In the genomic region with DNA sequence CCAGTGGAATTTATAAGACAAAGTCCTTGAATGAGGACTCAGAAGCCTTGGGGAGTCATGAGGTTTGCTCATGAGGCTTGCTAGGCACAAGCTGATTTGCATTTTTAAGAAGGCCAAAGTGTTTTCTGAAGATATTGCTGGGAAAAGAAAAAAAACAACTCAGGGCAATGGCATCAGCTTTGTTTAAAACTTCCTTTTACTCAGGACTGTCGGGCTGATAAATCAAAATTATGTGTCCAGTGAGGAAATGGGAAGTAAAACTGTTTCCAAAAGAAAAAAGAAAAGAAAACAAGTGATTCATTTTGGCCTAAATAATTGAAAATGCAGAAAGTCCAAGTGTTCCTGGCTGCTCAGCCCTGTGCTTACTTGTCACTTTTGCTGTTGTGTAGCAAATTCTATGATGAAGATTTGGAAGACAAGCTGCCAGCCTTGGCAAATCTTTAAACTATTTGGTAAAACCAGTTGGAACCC, we compare ENCODE assay signal across 17 cellular contexts.
A peak's percentile ranks its signal among the peaks of the same experiment; 100 is the strongest.
DNase-seq lines count a peak whose midpoint lies in the region; FAIRE-seq and TF ChIP-seq lines count a peak whose summit lies in the region.
"Had no signal": no experiment of that assay in that cellular context is flagged by ENCODE, and none has a peak within 500 bp of the region (broad histone marks: within the 10 kb centered on the region; RNA-seq: fewer than 3 reads in every experiment).

No MANE protein-coding gene starts in this region.

- no peak overlapping the region for H2BK5ac ChIP-seq in H1 (ENCODE audit: low read depth, low read length)

- H3K4me3 ChIP-seq in H1 (ENCODE audit: extremely low read depth in 1 of 4, insufficient read depth in 2 of 4, low read depth in 3 of 4, low read length in 4 of 4) = no peak overlapping the region
- H3K4me3 ChIP-seq: HAP-1, prostate gland had no signal

- no peaks in the 10 kb centered on the region for H3K36me3 ChIP-seq in H1 (ENCODE audit: control insufficient read depth in 2 of 4, insufficient read depth in 4 of 4, low read length in 3 of 4)
- H3K36me3 ChIP-seq: HAP-1, prostate gland had no signal

- H3K4me1 ChIP-seq in H1 (replicated peaks in 1 of 4; ENCODE audit: control insufficient read depth in 3 of 4, insufficient read depth in 4 of 4, low read length in 3 of 4) = peaks cover 0 to 6% (median 2%) of the 10 kb centered on the region in 4 experiments; a peak in 2 of 7 replicates
- H3K4me1 ChIP-seq: foreskin keratinocyte, HAP-1, prostate gland had no signal

- no peak overlapping the region for H3K4ac ChIP-seq in H1 (replicated peaks; ENCODE audit: insufficient read length, low read depth, low read length)

- CTCF ChIA-PET in H1 (lab: Charles Lee; ENCODE audit: partially characterized antibody) = no interaction called here

- H3K9ac ChIP-seq in H1 (replicated peaks in 1 of 4; ENCODE audit: extremely low read depth in 1 of 4, low read depth in 3 of 4, low read length in 3 of 4) = no peak overlapping the region

- H2BK120ac ChIP-seq in H1 (replicated peaks; ENCODE audit: low read depth, low read length) = no peak overlapping the region

- no peak overlapping the region for H2BK20ac ChIP-seq in H1 (ENCODE audit: low read length)

- no peak for TF ChIP-seq POLR2A in H1 (IDR thresholded peaks at IDR 0.05; ENCODE audit: control extremely low read depth in 1 of 2, low read depth in 2 of 2, low read length in 2 of 2)

- no peak for TF ChIP-seq EP300 in H1 (IDR thresholded peaks at IDR 0.05; ENCODE audit: borderline replicate concordance in 1 of 2, low read depth in 2 of 2, low read length in 2 of 2)

- no peak for TF ChIP-seq RAD21 in H1 (IDR thresholded peaks at IDR 0.05 in 1 of 2, conservative IDR thresholded peaks at IDR 0.05 in 1 of 2; ENCODE audit: low read depth in 2 of 2, low read length in 2 of 2)

- H2AFZ ChIP-seq in H1 (ENCODE audit: low read length) = peak overlapping the region; percentile 57; the same call in 1 of the 2 replicates

- no peak overlapping the region for H2AK5ac ChIP-seq in H1 (ENCODE audit: low read depth, low read length)

- DNase-seq in GM04503 (ENCODE audit: low read depth) = peak; percentile 62
- DNase-seq in H1 (ENCODE audit: low read depth in 1 of 2, low spot score in 2 of 2) = no peak
- DNase-seq in left kidney (ENCODE audit: low read depth, low spot score) = peak; percentile 38
- DNase-seq in stromal cell of bone marrow (ENCODE audit: low read depth) = peak; percentile 72
- no peak for DNase-seq in NCI-H2081 (lab: John Stamatoyannopoulos, UW)
- DNase-seq in activated CD8-positive, alpha-beta memory T cell treated with anti-CD3 and anti-CD28 coated beads, Interleukin-2, amount 50 U/mL, for 4 hours = no peak
- no peak for DNase-seq in HPDE6-E6E7 (ENCODE audit: extremely low spot score)
- DNase-seq: activated CD4-positive, alpha-beta T cell treated with anti-CD3 and anti-CD28 coated beads, Interleukin-2, amount 50 U/mL, for 1 hour; CD4-positive, alpha-beta memory T cell; foreskin keratinocyte; immature natural killer cell; Kasumi-1; NCI-H187; NCI-H69 had no signal

- no peak for FAIRE-seq in H1 (lab: Jason Lieb, UNC)
- FAIRE-seq: astrocyte had no signal

- no peak overlapping the region for H2BK12ac ChIP-seq in H1 (ENCODE audit: low read depth, low read length)

- no peaks in the 10 kb centered on the region for H4K20me1 ChIP-seq in H1 (replicated peaks in 1 of 2; ENCODE audit: control insufficient read depth in 1 of 2, insufficient read depth in 2 of 2, low read length in 2 of 2)

- no peak overlapping the region for H2BK15ac ChIP-seq in H1 (ENCODE audit: low read length)

- H3K9me3 ChIP-seq in H1 (ENCODE audit: insufficient read depth in 2 of 2, low read depth in 1 of 2, low read length in 1 of 2) = no peaks in the 10 kb centered on the region
- H3K9me3 ChIP-seq: HAP-1, prostate gland had no signal

- no peak overlapping the region for H3K56ac ChIP-seq in H1 (replicated peaks; ENCODE audit: insufficient read length, low read depth, low read length)

- H3K79me2 ChIP-seq in H1 (ENCODE audit: control insufficient read depth in 1 of 2, insufficient read depth in 2 of 2, low read length in 2 of 2) = no peaks in the 10 kb centered on the region

- H3K23me2 ChIP-seq in H1 (ENCODE audit: low read depth, low read length) = no peaks in the 10 kb centered on the region

- no peaks in the 10 kb centered on the region for H3K27me3 ChIP-seq in H1 (replicated peaks in 1 of 4; ENCODE audit: control insufficient read depth in 3 of 4, extremely low read depth in 1 of 4, insufficient read depth in 3 of 4, low read length in 3 of 4)
- H3K27me3 ChIP-seq: foreskin keratinocyte had no signal

- POLR2A ChIA-PET in H1 (lab: Charles Lee; ENCODE audit: partially characterized antibody) = no interaction called here

- H3K23ac ChIP-seq in H1 (ENCODE audit: insufficient read length) = no peak overlapping the region

- no peak overlapping the region for H4K91ac ChIP-seq in H1 (replicated peaks; ENCODE audit: insufficient read length, low read length)

- no peak overlapping the region for H4K8ac ChIP-seq in H1 (ENCODE audit: extremely low read depth, insufficient read depth, low read length)

- WGBS in H1 (ENCODE audit: extremely low coverage in 1 of 2, insufficient coverage in 1 of 2, insufficient read length in 1 of 2, insufficient replicate concordance in 2 of 2, low coverage in 1 of 2, low lambda C conversion rate in 2 of 2, missing lambda C conversion rate in 1 of 2), 2 experiments = 94% methylated on average over 1 of the region's 1 CpG; no CpG with 5 or more reads in 1 of the 2 experiments

- TF ChIP-seq CTCF in H1 (IDR thresholded peaks at IDR 0.05; ENCODE audit: control extremely low read depth in 1 of 3, insufficient read depth in 1 of 3, low read depth in 1 of 3, low read length in 3 of 3) = no peak

- no peak overlapping the region for H3K18ac ChIP-seq in H1 (ENCODE audit: extremely low read depth, low read length)

- H3K4me2 ChIP-seq in H1 (ENCODE audit: insufficient read depth in 1 of 2, low read depth in 2 of 2, low read length in 2 of 2) = no peak overlapping the region

- no peak overlapping the region for H3K27ac ChIP-seq in H1 (ENCODE audit: low read depth, low read length)
- H3K27ac ChIP-seq: foreskin keratinocyte, prostate gland had no signal

- H3K79me1 ChIP-seq in H1 (ENCODE audit: low read depth, low read length) = no peaks in the 10 kb centered on the region

- no peak overlapping the region for H4K5ac ChIP-seq in H1 (ENCODE audit: insufficient read length, low read depth, low read length)

- no peak overlapping the region for H3K14ac ChIP-seq in H1 (ENCODE audit: insufficient read length)

TF ChIP-seq in H1, 55 proteins besides CTCF, POLR2A, EP300 and RAD21:
- no peak for TF ChIP-seq ZNF274 (IDR thresholded peaks at IDR 0.05; ENCODE audit: borderline replicate concordance, extremely low read depth, low read length)
- TF ChIP-seq, protein P1, sequence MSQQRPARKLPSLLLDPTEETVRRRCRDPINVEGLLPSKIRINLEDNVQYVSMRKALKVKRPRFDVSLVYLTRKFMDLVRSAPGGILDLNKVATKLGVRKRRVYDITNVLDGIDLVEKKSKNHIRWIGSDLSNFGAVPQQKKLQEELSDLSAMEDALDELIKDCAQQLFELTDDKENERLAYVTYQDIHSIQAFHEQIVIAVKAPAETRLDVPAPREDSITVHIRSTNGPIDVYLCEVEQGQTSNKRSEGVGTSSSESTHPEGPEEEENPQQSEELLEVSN (IDR thresholded peaks at IDR 0.05) = no peak
- TF ChIP-seq KDM5A (IDR thresholded peaks at IDR 0.05; ENCODE audit: low read length) = no peak
- no peak for TF ChIP-seq FOSL1 (IDR thresholded peaks at IDR 0.05; ENCODE audit: insufficient read depth, low read depth, low read length)
- TF ChIP-seq TEAD4 (IDR thresholded peaks at IDR 0.05; ENCODE audit: low read depth, low read length) = no peak
- no peak for TF ChIP-seq HDAC6 (IDR thresholded peaks at IDR 0.05; ENCODE audit: low read depth, low read length)
- no peak for TF ChIP-seq JUND (IDR thresholded peaks at IDR 0.05; ENCODE audit: low read length)
- TF ChIP-seq GABPA (IDR thresholded peaks at IDR 0.05; ENCODE audit: borderline replicate concordance, insufficient read depth, low read length) = no peak
- no peak for TF ChIP-seq SIX5 (IDR thresholded peaks at IDR 0.05; ENCODE audit: low read depth, low read length)

Comparison
In these comparisons a context has a peak if more than half of its experiments do, and no peak if none do; other contexts are left out.
1. DNase-seq: peak in GM04503 (single experiment), left kidney (single experiment) and stromal cell of bone marrow (single experiment); none in H1 (0 of 2), NCI-H2081 (0 of 2), activated CD8-positive, alpha-beta memory T cell treated with anti-CD3 and anti-CD28 coated beads, Interleukin-2, amount 50 U/mL, for 4 hours (single experiment) and HPDE6-E6E7 (single experiment).